Comparison of ENCODE assay signal across 8 cellular contexts in genomic region chr14:102063092-102063807, GRCh38. TPM values are rescaled to one million over a fixed set of nuclear protein-coding genes. Genes with fewer than 3 reads are reported as not detected.
DNase-seq lines count a peak whose midpoint lies in the region; ATAC-seq and TF ChIP-seq lines count a peak whose summit lies in the region.

No MANE protein-coding gene starts in this region.

- H3K27ac Mint-ChIP-seq in activated T-helper 2 cell treated with anti-CD3 and anti-CD28 coated beads, Interferon-gamma antibody, Interleukin-2, Interleukin-4, amounts not matched to agents 10 μg/mL and 5 μg/mL and 100 μg/mL, durations not matched to agents 14 hours and 24 hours and 36 hours = no peak overlapping the region

- ATAC-seq in thoracic aorta (ENCODE audit: insufficient number of reproducible peaks, low FRiP score, low read depth) (peak; percentile 82), GM21423 (IDR thresholded peaks at IDR 0.05; ENCODE audit: unreplicated experiment) (no peak)

- no peaks in the 10 kb centered on the region for H3K27me3 Mint-ChIP-seq in activated T-helper 2 cell treated with anti-CD3 and anti-CD28 coated beads, Interferon-gamma antibody, Interleukin-2, Interleukin-4, amounts not matched to agents 10 μg/mL and 5 μg/mL and 100 μg/mL, durations not matched to agents 14 hours and 24 hours and 36 hours (ENCODE audit: low read depth)

- H3K4me1 Mint-ChIP-seq in activated T-helper 2 cell treated with anti-CD3 and anti-CD28 coated beads, Interferon-gamma antibody, Interleukin-2, Interleukin-4, amounts not matched to agents 10 μg/mL and 5 μg/mL and 100 μg/mL, durations not matched to agents 14 hours and 24 hours and 36 hours (ENCODE audit: low read depth) = peaks cover 4% of the 10 kb centered on the region

- no peaks in the 10 kb centered on the region for H3K36me3 ChIP-seq in thoracic aorta

- H3K4me3 ChIP-seq in fibroblast of villous mesenchyme (ENCODE audit: low read depth, low read length) (peak overlapping the region; percentile 21), thoracic aorta (no peak overlapping the region)

- no peaks in the 10 kb centered on the region for H3K27me3 ChIP-seq in thoracic aorta (replicated peaks; ENCODE audit: insufficient read depth)

- H3K27ac ChIP-seq in thoracic aorta = peak overlapping the region in 1 of 2 donors; percentile 1

- intact Hi-C loops in activated T-helper 2 cell treated with anti-CD3 and anti-CD28 coated beads, Interferon-gamma antibody, Interleukin-2, Interleukin-4, amounts not matched to agents 10 μg/mL and 5 μg/mL and 100 μg/mL, durations not matched to agents 14 hours and 24 hours and 36 hours (cut with micrococcal nuclease) = loop anchor here (1.0 kb wide), 1 partner anchor 33 kb away; no protein-coding TSS in a partner anchor

- H3K9me3 ChIP-seq in thoracic aorta = no peaks in the 10 kb centered on the region

- no peak overlapping the region for H3K4me3 Mint-ChIP-seq in activated T-helper 2 cell treated with anti-CD3 and anti-CD28 coated beads, Interferon-gamma antibody, Interleukin-2, Interleukin-4, amounts not matched to agents 10 μg/mL and 5 μg/mL and 100 μg/mL, durations not matched to agents 14 hours and 24 hours and 36 hours (ENCODE audit: low read depth)

- H3K36me3 Mint-ChIP-seq in activated T-helper 2 cell treated with anti-CD3 and anti-CD28 coated beads, Interferon-gamma antibody, Interleukin-2, Interleukin-4, amounts not matched to agents 10 μg/mL and 5 μg/mL and 100 μg/mL, durations not matched to agents 14 hours and 24 hours and 36 hours (ENCODE audit: low read depth) = no peaks in the 10 kb centered on the region

- DNase-seq in KG1 (lab: John Stamatoyannopoulos, UW) (peak; percentile 72), RPMI8226 (peak; percentile 86), fibroblast of villous mesenchyme (ENCODE audit: low read depth) (peak; percentile 91), occipital lobe (lab: John Stamatoyannopoulos, UW) (peak; percentile 24), thoracic aorta (ENCODE audit: low spot score) (peak; percentile 43)
- peak; percentile 59 for DNase-seq in activated T-helper 2 cell treated with anti-CD3 and anti-CD28 coated beads, Interferon-gamma antibody, Interleukin-2, Interleukin-4, amounts not matched to agents 10 μg/mL and 5 μg/mL and 100 μg/mL, durations not matched to agents 14 hours and 24 hours and 36 hours (ENCODE audit: low spot score)

- H3K9me3 Mint-ChIP-seq in activated T-helper 2 cell treated with anti-CD3 and anti-CD28 coated beads, Interferon-gamma antibody, Interleukin-2, Interleukin-4, amounts not matched to agents 10 μg/mL and 5 μg/mL and 100 μg/mL, durations not matched to agents 14 hours and 24 hours and 36 hours = no peaks in the 10 kb centered on the region

- H3K4me1 ChIP-seq in thoracic aorta (ENCODE audit: control insufficient read depth in 1 of 2, low read depth in 2 of 2) = peaks cover 0 to 4% of the 10 kb centered on the region in 2 donors

- peak; percentile 26; the same call in 1 of the 2 replicates for TF ChIP-seq CTCF in GM12874 (IDR thresholded peaks at IDR 0.05; ENCODE audit: insufficient read depth, low read depth, low read length)
- peak; percentile 51 for TF ChIP-seq CTCF in fibroblast of villous mesenchyme (IDR thresholded peaks at IDR 0.05; ENCODE audit: insufficient read depth, low read depth, low read length)
- TF ChIP-seq CTCF in thoracic aorta (IDR thresholded peaks at IDR 0.05) = peak; percentile 48

RNA-seq across cellular contexts. Expression of gene HSP90AA1, which starts 23.6 kb away (rescaled TPM):
- total RNA-seq in activated T-helper 2 cell treated with anti-CD3 and anti-CD28 coated beads, Interferon-gamma antibody, Interleukin-2, Interleukin-4, amounts not matched to agents 10 μg/mL and 5 μg/mL and 100 μg/mL, durations not matched to agents 14 hours and 24 hours and 36 hours = 995 and 1,017 TPM in 2 replicates
- 166 and 321 TPM in 2 replicates for total RNA-seq in fibroblast of villous mesenchyme
- total RNA-seq in occipital lobe = 317 TPM
- total RNA-seq in thoracic aorta = 100 to 1,000 TPM; 214 to 399 TPM

Comparison
In these comparisons a context has a peak if more than half of its experiments do, and no peak if none do; other contexts are left out.
1. DNase-seq: peak in every context shown above with its lines; median percentile 91 in fibroblast of villous mesenchyme; 86 in RPMI8226; 72 in KG1; 59 in activated T-helper 2 cell treated with anti-CD3 and anti-CD28 coated beads, Interferon-gamma antibody, Interleukin-2, Interleukin-4, amounts not matched to agents 10 μg/mL and 5 μg/mL and 100 μg/mL, durations not matched to agents 14 hours and 24 hours and 36 hours; 43 in thoracic aorta; 24 in occipital lobe.